In the genomic region with DNA sequence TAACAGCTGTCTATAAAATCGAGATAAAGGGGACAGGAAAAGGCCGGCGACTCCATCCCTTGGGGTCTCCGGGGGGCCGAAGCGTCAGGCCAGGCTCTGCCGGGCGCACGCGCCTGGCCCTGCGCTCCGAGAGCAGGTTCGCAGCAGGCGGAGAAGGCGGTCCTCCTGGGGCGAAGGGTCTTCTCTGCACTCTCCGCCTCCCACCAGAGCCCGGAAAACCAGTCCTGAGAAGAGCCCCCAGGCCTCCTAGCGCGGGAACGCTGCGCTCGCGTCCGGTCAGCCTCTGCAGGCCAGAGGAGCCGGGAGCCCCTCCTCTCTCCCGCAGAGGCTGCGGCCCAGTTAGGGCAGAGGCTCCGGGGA, we compare ENCODE assay signal across 18 cellular contexts. TPM values are rescaled to one million over a fixed set of nuclear protein-coding genes. Genes with fewer than 3 reads are reported as not detected.
DNase-seq lines count a peak whose midpoint lies in the region; ATAC-seq and TF ChIP-seq lines count a peak whose summit lies in the region.
"Had no signal": no experiment of that assay in that cellular context is flagged by ENCODE, and none has a peak within 500 bp of the region (broad histone marks: within the 10 kb centered on the region; RNA-seq: fewer than 3 reads in every experiment).

No MANE protein-coding gene starts in this region.

- H3K23ac ChIP-seq in mesendoderm (ENCODE audit: low read length): no peak overlapping the region

- H3K36me3 ChIP-seq in NT2/D1 (ENCODE audit: insufficient read depth, insufficient read length, low read length): no peaks in the 10 kb centered on the region
- peaks cover 0 to 24% (median 13%) of the 10 kb centered on the region in 4 donors for H3K36me3 ChIP-seq in esophagus muscularis mucosa
- H3K36me3 ChIP-seq in mesendoderm (ENCODE audit: control insufficient read depth, insufficient read depth, low read length): no peaks in the 10 kb centered on the region
- H3K36me3 ChIP-seq in upper lobe of right lung: peaks cover 4% of the 10 kb centered on the region

- H3K4ac ChIP-seq in mesendoderm (ENCODE audit: low read depth, low read length): no peak overlapping the region

- peaks cover 16% of the 10 kb centered on the region for H3K4me1 ChIP-seq in NT2/D1 (ENCODE audit: insufficient read depth, insufficient read length)
- H3K4me1 ChIP-seq in esophagus muscularis mucosa: peaks cover 22 to 61% (median 50%) of the 10 kb centered on the region in 4 donors
- no peaks in the 10 kb centered on the region for H3K4me1 ChIP-seq in mesendoderm (ENCODE audit: control insufficient read depth, low read depth, low read length)
- no peaks in the 10 kb centered on the region for H3K4me1 ChIP-seq in upper lobe of right lung

- H3K4me3 ChIP-seq in NT2/D1 (ENCODE audit: insufficient read length, low read depth) (peak overlapping the region; percentile 34), esophagus muscularis mucosa (peak overlapping the region; percentile 81 to 91 (median 84)), mesendoderm (ENCODE audit: low read length) (no peak overlapping the region), upper lobe of right lung (peak overlapping the region; percentile 62)

- H3K56ac ChIP-seq in mesendoderm (ENCODE audit: low read length): peak overlapping the region; percentile 45

- TF ChIP-seq CTCF in esophagus muscularis mucosa (IDR thresholded peaks at IDR 0.05): no peak
- TF ChIP-seq CTCF in upper lobe of right lung (IDR thresholded peaks at IDR 0.05): no peak

- H3K9ac ChIP-seq in NT2/D1 (ENCODE audit: insufficient read length, low read depth): peak overlapping the region; percentile 78
- H3K9ac ChIP-seq in mesendoderm (ENCODE audit: low read length): no peak overlapping the region

- H2BK15ac ChIP-seq in mesendoderm (replicated peaks; ENCODE audit: low read depth): no peak overlapping the region

- no peak overlapping the region for H3K18ac ChIP-seq in mesendoderm (ENCODE audit: low read length)

- H3K27ac ChIP-seq in esophagus muscularis mucosa (replicated peaks in 1 of 4) (peak overlapping the region; percentile 95 to 100 (median 98)), mesendoderm (ENCODE audit: low read depth, low read length) (no peak overlapping the region), upper lobe of right lung (peak overlapping the region; percentile 86)

- H3K79me1 ChIP-seq in mesendoderm (ENCODE audit: low read length): no peaks in the 10 kb centered on the region

- DNase-seq in NT2/D1 (ENCODE audit: low read depth, low spot score) (no peak), esophagus muscularis mucosa (ENCODE audit: extremely low spot score) (no peak), mesendoderm (peak; percentile 63), upper lobe of right lung (no peak), EL (no peak), nucleus accumbens (lab: John Stamatoyannopoulos, UW) (no peak), NCI-H1694 treated with DMSO at 0.1 percent for 48 hours (lab: John Stamatoyannopoulos, UW) (no peak)
- DNase-seq: activated CD4-positive, alpha-beta T cell treated with anti-CD3 and anti-CD28 coated beads for 4 hours; activated T-cell treated with anti-CD3 and anti-CD28 coated beads, Interleukin-2, amount 50 U/mL, for 24 hours; amygdala; CD4-positive, alpha-beta T cell; foreskin melanocyte; Karpas-422; naive thymus-derived CD4-positive, alpha-beta T cell; NCI-H146; RPMI8226; stimulated activated naive CD4-positive, alpha-beta T cell treated with Interleukin-2 at 50 U/mL for 16 hours; T-helper 2 cell had no signal

- H3K9me3 ChIP-seq in NT2/D1 (ENCODE audit: insufficient read depth, low read length) (no peaks in the 10 kb centered on the region), esophagus muscularis mucosa (no peaks in the 10 kb centered on the region), upper lobe of right lung (no peaks in the 10 kb centered on the region)

- no peak for TF ChIP-seq EP300 in esophagus muscularis mucosa (IDR thresholded peaks at IDR 0.05)

- no peak overlapping the region for H2BK120ac ChIP-seq in mesendoderm (ENCODE audit: low read depth, low read length)

- no peak for ATAC-seq in upper lobe of right lung
- ATAC-seq: naive thymus-derived CD4-positive, alpha-beta T cell had no signal

- no peak overlapping the region for H4K8ac ChIP-seq in mesendoderm (ENCODE audit: low read depth, low read length)

- WGBS in esophagus muscularis mucosa: 27% methylated on average over 7 of the region's 29 CpGs
- WGBS in mesendoderm (ENCODE audit: extremely low coverage, insufficient coverage, low lambda C conversion rate): no CpG with 5 or more reads among the region's 29 CpGs

- no peak for TF ChIP-seq POLR2A in esophagus muscularis mucosa (IDR thresholded peaks at IDR 0.05; ENCODE audit: low read depth)

- intact Hi-C loops in esophagus muscularis mucosa (cut with DNase I): loop anchor here (5.0 kb wide), 2 partner anchors 213 to 263 kb away; no protein-coding TSS in a partner anchor
- intact Hi-C loops in upper lobe of right lung (cut with DNase I): loop anchor here (5.0 to 10.0 kb wide), 3 partner anchors 171 to 443 kb away; no protein-coding TSS in a partner anchor

- H3K79me2 ChIP-seq in mesendoderm (ENCODE audit: control insufficient read depth, insufficient read depth, low read length): peaks cover 4% of the 10 kb centered on the region

- peak overlapping the region; percentile 58 for H3K4me2 ChIP-seq in mesendoderm (ENCODE audit: low read length)

- no peak overlapping the region for H2BK5ac ChIP-seq in mesendoderm (ENCODE audit: low read length)

- no peak overlapping the region for H2AK5ac ChIP-seq in mesendoderm (ENCODE audit: low read length)

- no peak overlapping the region for H4K5ac ChIP-seq in mesendoderm (ENCODE audit: low read length)

- H3K27me3 ChIP-seq in NT2/D1 (ENCODE audit: insufficient read depth, insufficient read length) (peaks cover 97% of the 10 kb centered on the region), esophagus muscularis mucosa (peaks cover 0 to 48% (median 2%) of the 10 kb centered on the region in 4 donors), mesendoderm (ENCODE audit: insufficient read depth, low read length, poor library complexity) (peaks cover 40% of the 10 kb centered on the region), upper lobe of right lung (peaks cover 73% of the 10 kb centered on the region)

RNA-seq across cellular contexts. Expression of gene FOXF1, which starts 5.1 kb away (rescaled TPM):
- total RNA-seq in esophagus muscularis mucosa (10 to 100 TPM; 40.7 to 94.5 (median 69.3) TPM), upper lobe of right lung (46.4 TPM)
- polyA plus RNA-seq in mesendoderm (2013, experiment 1 of 2): 0.07 TPM
- polyA plus RNA-seq in mesendoderm (2013, experiment 2 of 2): 0.03 TPM
- total RNA-seq: CD4-positive, alpha-beta T cell; naive thymus-derived CD4-positive, alpha-beta T cell had no signal
- polyA plus RNA-seq: naive thymus-derived CD4-positive, alpha-beta T cell had no signal

RNA-seq across cellular contexts. Expression of gene MTHFSD, which starts 39.6 kb away (rescaled TPM):
- total RNA-seq in esophagus muscularis mucosa: 10 to 100 TPM; 10.1 to 17.9 (median 15.5) TPM
- polyA plus RNA-seq in mesendoderm (2013, experiment 1 of 2): 5.5 TPM
- polyA plus RNA-seq in mesendoderm (2013, experiment 2 of 2): 6.0 TPM
- 18.7 TPM for total RNA-seq in upper lobe of right lung

RNA-seq across cellular contexts. Expression of gene FOXC2, which starts 51.2 kb away (rescaled TPM):
- total RNA-seq in esophagus muscularis mucosa (1 to 10 TPM in 2 of 4 donors, under 1 TPM in 2; 0.71 to 1.7 (median 1.1) TPM), upper lobe of right lung (1.1 TPM)
- polyA plus RNA-seq in mesendoderm (2013, experiment 1 of 2): 1.7 TPM
- polyA plus RNA-seq in mesendoderm (2013, experiment 2 of 2): 1.7 TPM
- total RNA-seq: naive thymus-derived CD4-positive, alpha-beta T cell had no signal
- polyA plus RNA-seq: naive thymus-derived CD4-positive, alpha-beta T cell had no signal
